In the genomic region with DNA sequence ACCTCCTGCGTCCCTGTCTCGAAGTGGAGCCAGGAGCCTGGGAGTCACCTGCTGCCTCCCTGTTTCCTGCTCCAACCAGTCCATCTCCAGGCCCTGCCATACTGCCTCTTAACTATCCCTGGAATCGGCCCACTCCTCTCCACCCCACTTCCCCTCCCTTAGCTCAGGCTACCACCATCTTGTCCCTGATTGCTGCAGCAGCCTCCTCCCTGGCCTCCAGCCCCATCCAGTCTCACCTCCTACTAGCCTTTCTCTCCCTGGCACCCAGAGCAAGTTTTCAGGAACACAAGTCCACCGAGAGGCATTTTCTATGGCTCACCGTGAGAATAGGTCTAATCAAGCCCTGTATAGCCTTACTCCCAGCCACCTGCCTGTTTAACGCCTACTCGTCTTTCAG, we compare ENCODE assay signal across 9 cellular contexts. TPM values are rescaled to one million over a fixed set of nuclear protein-coding genes. Genes with fewer than 3 reads are reported as not detected.
DNase-seq lines count a peak whose midpoint lies in the region; ATAC-seq and TF ChIP-seq lines count a peak whose summit lies in the region.
"Had no signal": no experiment of that assay in that cellular context is flagged by ENCODE, and none has a peak within 500 bp of the region (broad histone marks: within the 10 kb centered on the region; RNA-seq: fewer than 3 reads in every experiment).

No MANE protein-coding gene starts in this region.

- H3K27ac ChIP-seq in RWPE1 (peak overlapping the region; percentile 96), esophagus squamous epithelium (peak overlapping the region; percentile 83 to 94 (median 90)), rectal smooth muscle tissue (ENCODE audit: low read depth, low read length) (peak overlapping the region; percentile 65)

- no peaks in the 10 kb centered on the region for H3K27me3 ChIP-seq in esophagus squamous epithelium
- H3K27me3 ChIP-seq in rectal smooth muscle tissue (ENCODE audit: control insufficient read depth, insufficient read depth, low read length): no peaks in the 10 kb centered on the region

- H3K4me1 ChIP-seq in ES-I3 (ENCODE audit: insufficient read depth, low read length) (peaks cover 27% of the 10 kb centered on the region; the same call in 1 of the 2 replicates), esophagus squamous epithelium (peaks cover 65 to 77% (median 70%) of the 10 kb centered on the region in 3 donors), rectal smooth muscle tissue (ENCODE audit: control insufficient read depth, insufficient read depth, low read length) (peaks cover 37% of the 10 kb centered on the region)

- TF ChIP-seq POLR2A in esophagus squamous epithelium (IDR thresholded peaks at IDR 0.05): no peak

- H3K36me3 ChIP-seq in ES-I3 (ENCODE audit: insufficient read depth, low read length): no peaks in the 10 kb centered on the region
- H3K36me3 ChIP-seq in esophagus squamous epithelium: no peaks in the 10 kb centered on the region
- H3K36me3 ChIP-seq in rectal smooth muscle tissue (ENCODE audit: control insufficient read depth, insufficient read depth, low read length): no peaks in the 10 kb centered on the region

- 71 to 73% methylated on average over 7 of the region's 7 CpGs for WGBS in esophagus squamous epithelium, 2 donors

- DNase-seq in RWPE1 (ENCODE audit: low spot score) (no peak), esophagus squamous epithelium (lab: John Stamatoyannopoulos, UW) (no peak), SIG-M5 (lab: John Stamatoyannopoulos, UW) (no peak)

- CTCF ChIA-PET in RWPE1 (lab: Yijun Ruan, JAX): interaction anchor here (0.6 kb wide), 1 partner anchor 232 kb away, joined by 3 read pairs; no protein-coding TSS in a partner anchor

- peak overlapping the region; percentile 77 for H3K9ac ChIP-seq in ES-I3 (ENCODE audit: low read depth, low read length)
- H3K9ac ChIP-seq in rectal smooth muscle tissue (ENCODE audit: low read length): no peak overlapping the region

- intact Hi-C loops in esophagus squamous epithelium (cut with DNase I): no loop called here

- ATAC-seq in HG03457 (IDR thresholded peaks at IDR 0.05; ENCODE audit: unreplicated experiment): no peak
- ATAC-seq in HG03175 (IDR thresholded peaks at IDR 0.05; ENCODE audit: unreplicated experiment): no peak
- no peak for ATAC-seq in GM19397 (IDR thresholded peaks at IDR 0.05; ENCODE audit: unreplicated experiment)

- POLR2A ChIA-PET in RWPE1 (lab: Yijun Ruan, JAX; ENCODE audit: low non-redundant PET): interaction anchor here (1.0 kb wide), 1 partner anchor 226 kb away, joined by 3 read pairs; no protein-coding TSS in a partner anchor

- no peaks in the 10 kb centered on the region for H3K9me3 ChIP-seq in ES-I3 (ENCODE audit: control insufficient read depth, insufficient read depth, low read length)
- no peaks in the 10 kb centered on the region for H3K9me3 ChIP-seq in esophagus squamous epithelium

- H3K4me3 ChIP-seq in esophagus squamous epithelium: peak overlapping the region in 3 of 4 donors; percentile 58 to 91 (median 66)
- peak overlapping the region; percentile 59 for H3K4me3 ChIP-seq in rectal smooth muscle tissue (ENCODE audit: low read length)

- TF ChIP-seq CTCF in RWPE1 (conservative IDR thresholded peaks at IDR 0.05; ENCODE audit: low read depth) (no peak), esophagus squamous epithelium (IDR thresholded peaks at IDR 0.05) (no peak)

RNA-seq across cellular contexts. Expression of gene CAMKK1, which starts 0.9 kb away (rescaled TPM):
- 1 to 10 TPM; 3.3 to 9.5 (median 3.8) TPM for total RNA-seq in esophagus squamous epithelium

RNA-seq across cellular contexts. Expression of gene P2RX1, which starts 22.5 kb away (rescaled TPM):
- total RNA-seq in esophagus squamous epithelium: 10 to 100 TPM in 1 of 4 donors, 1 to 10 TPM in 3; 1.2 to 13.0 (median 2.1) TPM
- total RNA-seq: renal cortical epithelial cell had no signal

RNA-seq across cellular contexts. Expression of gene NCBP3, which starts 47.7 kb away (rescaled TPM):
- total RNA-seq in esophagus squamous epithelium: 10 to 100 TPM; 12.1 to 26.1 (median 17.1) TPM
